In genomic region chr16:12468552-12468951, GRCh38 we compare ENCODE assay signal across 19 cellular contexts.
DNase-seq lines count a peak whose midpoint lies in the region; ATAC-seq, FAIRE-seq and TF ChIP-seq lines count a peak whose summit lies in the region.
"Had no signal": no experiment of that assay in that cellular context is flagged by ENCODE, and none has a peak within 500 bp of the region (broad histone marks: within the 10 kb centered on the region; RNA-seq: fewer than 3 reads in every experiment).

No MANE protein-coding gene starts in this region.

- peaks cover 4% of the 10 kb centered on the region for H3K9me3 Mint-ChIP-seq in mesothelial cell of epicardium
- H3K9me3 Mint-ChIP-seq: activated naive CD8-positive, alpha-beta T cell treated with anti-CD3 and anti-CD28 coated beads, Interleukin-2, amount 10 ng/mL, durations not matched to agents 7 days and 5 days; activated T-cell treated with anti-CD3 and anti-CD28 coated beads, Interleukin-2, amount 50 U/mL, for 24 hours; effector memory CD8-positive, alpha-beta T cell had no signal

- H3K27ac ChIP-seq in DOHH2 (ENCODE audit: low read depth, low read length): no peak overlapping the region
- H3K27ac ChIP-seq in GM12878 (ENCODE audit: control insufficient read depth, insufficient read depth): no peak overlapping the region
- H3K27ac ChIP-seq: SJSA1, testis had no signal

- peaks cover 3% of the 10 kb centered on the region for H3F3A ChIP-seq in DOHH2 (ENCODE audit: control insufficient read depth, insufficient read depth)

- H3K9me2 ChIP-seq in DOHH2 (replicated peaks; ENCODE audit: control insufficient read depth, low read length): no peaks in the 10 kb centered on the region

- peaks cover 15% of the 10 kb centered on the region for H3K4me1 ChIP-seq in DOHH2 (ENCODE audit: control insufficient read depth, low read length)
- peaks cover 2% of the 10 kb centered on the region; the same call in 1 of the 2 replicates for H3K4me1 ChIP-seq in GM12878 (ENCODE audit: control insufficient read depth, insufficient read depth, low read length)
- H3K4me1 ChIP-seq: SJSA1, testis had no signal

- H3K4me3 Mint-ChIP-seq in mesothelial cell of epicardium: no peak overlapping the region
- H3K4me3 Mint-ChIP-seq: activated naive CD8-positive, alpha-beta T cell treated with anti-CD3 and anti-CD28 coated beads, Interleukin-2, amount 10 ng/mL, durations not matched to agents 7 days and 5 days; activated T-cell treated with anti-CD3 and anti-CD28 coated beads, Interleukin-2, amount 50 U/mL, for 24 hours; effector memory CD8-positive, alpha-beta T cell had no signal

- RAD21 ChIA-PET in GM12878 (lab: Charles Lee; ENCODE audit: unreplicated experiment): no interaction called here

- H3K36me3 ChIP-seq in DOHH2 (ENCODE audit: control insufficient read depth, low read length) (no peaks in the 10 kb centered on the region), H7 (replicated peaks; ENCODE audit: control insufficient read depth, insufficient read depth, low read length) (no peaks in the 10 kb centered on the region), GM12878 (ENCODE audit: control insufficient read depth in 2 of 2, insufficient read depth in 2 of 2, low read length in 1 of 2) (peaks cover 0 to 3% of the 10 kb centered on the region in 2 experiments; a peak in 3 of 4 replicates)
- H3K36me3 ChIP-seq: SJSA1 had no signal

- H3K27me3 Mint-ChIP-seq in mesothelial cell of epicardium (ENCODE audit: low read depth): no peaks in the 10 kb centered on the region
- H3K27me3 Mint-ChIP-seq: activated naive CD8-positive, alpha-beta T cell treated with anti-CD3 and anti-CD28 coated beads, Interleukin-2, amount 10 ng/mL, durations not matched to agents 7 days and 5 days; activated T-cell treated with anti-CD3 and anti-CD28 coated beads, Interleukin-2, amount 50 U/mL, for 24 hours; effector memory CD8-positive, alpha-beta T cell had no signal

- H3K4me2 ChIP-seq in DOHH2 (ENCODE audit: low read length) (peak overlapping the region; percentile 6; the same call in 1 of the 2 replicates), GM12878 (ENCODE audit: control insufficient read depth, insufficient read depth) (no peak overlapping the region)

- no peak for TF ChIP-seq RAD21 in GM12878 (IDR thresholded peaks at IDR 0.05; ENCODE audit: insufficient read depth, low read depth, low read length)

- no peak overlapping the region for H3K27ac Mint-ChIP-seq in mesothelial cell of epicardium
- H3K27ac Mint-ChIP-seq: activated naive CD8-positive, alpha-beta T cell treated with anti-CD3 and anti-CD28 coated beads, Interleukin-2, amount 10 ng/mL, durations not matched to agents 7 days and 5 days; activated T-cell treated with anti-CD3 and anti-CD28 coated beads, Interleukin-2, amount 50 U/mL, for 24 hours; effector memory CD8-positive, alpha-beta T cell had no signal

- H3K27me3 ChIP-seq in DOHH2 (ENCODE audit: control insufficient read depth, low read length) (no peaks in the 10 kb centered on the region), H7 (ENCODE audit: control insufficient read depth, insufficient read depth, low read length) (no peaks in the 10 kb centered on the region), GM12878 (replicated peaks in 1 of 2; ENCODE audit: control insufficient read depth in 2 of 2, insufficient read depth in 2 of 2, low read length in 1 of 2) (no peaks in the 10 kb centered on the region)
- H3K27me3 ChIP-seq: SJSA1, testis had no signal

- WGBS in GM12878 (ENCODE audit: insufficient coverage, insufficient replicate concordance, low lambda C conversion rate, missing lambda C conversion rate): 92% methylated on average over 6 of the region's 6 CpGs

- CTCF ChIA-PET in GM12878 (lab: Yijun Ruan, JAX): no interaction called here

- TF ChIP-seq EP300 in GM12878 (IDR thresholded peaks at IDR 0.05; ENCODE audit: borderline replicate concordance in 1 of 2, control insufficient read depth in 1 of 2, low read depth in 2 of 2, low read length in 2 of 2): no peak

- POLR2A ChIA-PET in GM12878 (lab: Charles Lee): no interaction called here

- in situ Hi-C loops in GM12878 (cut with MboI): no loop called here

- SMC1A ChIA-PET in GM12878 (lab: Charles Lee; ENCODE audit: uncharacterized antibody, unreplicated experiment): no interaction called here

- DNase-seq in H7 (peak; percentile 82), GM12878 (ENCODE audit: low read depth, low spot score) (no peak), mesothelial cell of epicardium (ENCODE audit: low spot score in 2 of 2, unreplicated experiment in 2 of 2) (no peak), NCI-H1105 (lab: John Stamatoyannopoulos, UW) (no peak), sciatic nerve (ENCODE audit: low spot score) (no peak)
- no peak for DNase-seq in activated CD4-positive, alpha-beta T cell treated with anti-CD3 and anti-CD28 coated beads for 1 hour
- DNase-seq in stimulated activated naive CD4-positive, alpha-beta T cell treated with Interleukin-2 at 50 U/mL for 16 hours (lab: John Stamatoyannopoulos, UW): no peak
- DNase-seq: activated CD4-positive, alpha-beta T cell treated with anti-CD3 and anti-CD28 coated beads for 48 hours; activated naive CD8-positive, alpha-beta T cell treated with anti-CD3 and anti-CD28 coated beads, Interleukin-2, amount 10 ng/mL, durations not matched to agents 7 days and 5 days; activated T-cell treated with anti-CD3 and anti-CD28 coated beads, Interleukin-2, amount 50 U/mL, for 24 hours; AML-193; effector memory CD8-positive, alpha-beta T cell; foreskin melanocyte; MM.1S; right cardiac atrium; T-helper 9 cell; testis had no signal

- intact Hi-C loops in GM12878 (cut with micrococcal nuclease; ENCODE audit: unreplicated experiment): no loop called here
- intact Hi-C loops in sciatic nerve (cut with DNase I): no loop called here

- H3K9me3 ChIP-seq in DOHH2 (ENCODE audit: control insufficient read depth, insufficient read depth, low read length): no peaks in the 10 kb centered on the region
- H3K9me3 ChIP-seq in GM12878 (replicated peaks; ENCODE audit: control insufficient read depth, insufficient read depth, low read length): no peaks in the 10 kb centered on the region
- H3K9me3 ChIP-seq: SJSA1, testis had no signal

- no peak overlapping the region for H2AFZ ChIP-seq in GM12878 (ENCODE audit: control insufficient read depth, low read depth, low read length)

- no peak for TF ChIP-seq POLR2A in GM12878 (IDR thresholded peaks at IDR 0.05; ENCODE audit: low read depth, low read length)

- no peaks in the 10 kb centered on the region for H3K79me2 ChIP-seq in DOHH2 (ENCODE audit: control insufficient read depth, low read length)
- H3K79me2 ChIP-seq in GM12878 (ENCODE audit: control insufficient read depth, insufficient read depth, low read length): no peaks in the 10 kb centered on the region

- H3K4me3 ChIP-seq in DOHH2 (ENCODE audit: low read length) (no peak overlapping the region), H7 (ENCODE audit: insufficient read depth, low read depth, low read length) (no peak overlapping the region), GM12878 (no peak overlapping the region)
- H3K4me3 ChIP-seq: SJSA1, testis had no signal

- H4K20me1 ChIP-seq in DOHH2 (ENCODE audit: control insufficient read depth, insufficient read depth, low read depth, low read length) (no peaks in the 10 kb centered on the region), GM12878 (ENCODE audit: control insufficient read depth, insufficient read depth) (no peaks in the 10 kb centered on the region)

- FAIRE-seq in GM12878 (lab: Jason Lieb, UNC): no peak

- H3K36me3 Mint-ChIP-seq in mesothelial cell of epicardium: no peaks in the 10 kb centered on the region
- H3K36me3 Mint-ChIP-seq: activated naive CD8-positive, alpha-beta T cell treated with anti-CD3 and anti-CD28 coated beads, Interleukin-2, amount 10 ng/mL, durations not matched to agents 7 days and 5 days had no signal

- ATAC-seq in GM12878 (peak; percentile 46), sciatic nerve (no peak)
- ATAC-seq: effector memory CD8-positive, alpha-beta T cell; right cardiac atrium had no signal

- no peak overlapping the region for H3K9ac ChIP-seq in GM12878 (ENCODE audit: control insufficient read depth, insufficient read depth, low read length)

- peaks cover 9% of the 10 kb centered on the region for H3K4me1 Mint-ChIP-seq in mesothelial cell of epicardium
- H3K4me1 Mint-ChIP-seq: activated naive CD8-positive, alpha-beta T cell treated with anti-CD3 and anti-CD28 coated beads, Interleukin-2, amount 10 ng/mL, durations not matched to agents 7 days and 5 days had no signal

- TF ChIP-seq CTCF in DOHH2 (IDR thresholded peaks at IDR 0.05; ENCODE audit: low read depth, low read length, poor library complexity, severe bottlenecking): peak; percentile 37
- 0 out of 6 replicates have a peak, but pooled peaks of 1 of the 3 experiments have one; percentile 14 for TF ChIP-seq CTCF in GM12878 (IDR thresholded peaks at IDR 0.05 in 2 of 3, conservative IDR thresholded peaks at IDR 0.05 in 1 of 3; ENCODE audit: control insufficient read depth in 2 of 3, extremely low read depth in 1 of 3, insufficient read depth in 1 of 3, low read depth in 3 of 3, low read length in 3 of 3)
- peak; percentile 45 for TF ChIP-seq CTCF in mesothelial cell of epicardium (IDR thresholded peaks at IDR 0.05; ENCODE audit: unreplicated experiment)

- no TSS peak for BruUV-seq in GM12878 (replicated peaks; lab: Mats Ljungman, UMichigan)

TF ChIP-seq in GM12878, 131 proteins besides CTCF, POLR2A, EP300 and RAD21 (continues in another document):
- no peak for TF ChIP-seq HDAC6 (IDR thresholded peaks at IDR 0.05; ENCODE audit: unreplicated experiment)
- TF ChIP-seq ZBTB4 (CRISPR knock-in tag; IDR thresholded peaks at IDR 0.05): no peak
- TF ChIP-seq ZSCAN29 (IDR thresholded peaks at IDR 0.05): no peak
